Comparison of ENCODE assay signal across 8 cellular contexts in genomic region chrX:129540068-129540653, GRCh38. TPM values are rescaled to one million over a fixed set of nuclear protein-coding genes. Genes with fewer than 3 reads are reported as not detected.
DNase-seq lines count a peak whose midpoint lies in the region; ATAC-seq and TF ChIP-seq lines count a peak whose summit lies in the region.

OCRL (plus strand) TSS chrX:129540259; CDS start chrX:129540440, 181 bp downstream.

- no peak for TF ChIP-seq CTCF in lower leg skin (IDR thresholded peaks at IDR 0.05)

- H3K4me3 ChIP-seq in duodenal mucosa (ENCODE audit: low read depth in 1 of 2, low read length in 2 of 2) (peak within 1 kb of the TSS; percentile 72 to 80), lower leg skin (ENCODE audit: low read depth, poor library complexity, severe bottlenecking) (peak within 1 kb of the TSS; percentile 47)

- H3K4me1 ChIP-seq in duodenal mucosa (ENCODE audit: control insufficient read depth in 1 of 2, insufficient read depth in 2 of 2, low read length in 2 of 2): peaks cover 0 to 9% of the 10 kb centered on the region in 2 donors

- no peaks in the 10 kb centered on the region for H3K9me3 ChIP-seq in duodenal mucosa (ENCODE audit: control insufficient read depth in 1 of 2, low read length in 2 of 2)

- peaks cover 0 to 5% of the 10 kb centered on the region in 2 donors for H3K36me3 ChIP-seq in duodenal mucosa (ENCODE audit: control insufficient read depth in 1 of 2, insufficient read depth in 2 of 2, low read length in 2 of 2)

- H3K36me3 Mint-ChIP-seq in activated CD4-positive, alpha-beta T cell treated with anti-CD3 and anti-CD28 coated beads for 36 hours (ENCODE audit: low read depth): no peaks in the 10 kb centered on the region

- H3K9me3 Mint-ChIP-seq in activated CD4-positive, alpha-beta T cell treated with anti-CD3 and anti-CD28 coated beads for 36 hours (ENCODE audit: low read depth): no peaks in the 10 kb centered on the region

- H3K27me3 Mint-ChIP-seq in activated CD4-positive, alpha-beta T cell treated with anti-CD3 and anti-CD28 coated beads for 36 hours: no peaks in the 10 kb centered on the region

- intact Hi-C loops in activated CD4-positive, alpha-beta T cell treated with anti-CD3 and anti-CD28 coated beads for 36 hours (cut with DNase I, micrococcal nuclease): loop anchor here in 1 of 2 experiments (2.0 kb wide), 1 partner anchor 13 kb away; no protein-coding TSS in a partner anchor
- intact Hi-C loops in lower leg skin (cut with DNase I; ENCODE audit: low total_unique reads): no loop called here

- DNase-seq in Ammon's horn (ENCODE audit: low spot score): peak; percentile 57
- peak; percentile 87 for DNase-seq in NCI-H2227 treated with DMSO at 0.1 percent for 48 hours (lab: John Stamatoyannopoulos, UW)
- peak; percentile 73 for DNase-seq in activated CD4-positive, alpha-beta T cell treated with anti-CD3 and anti-CD28 coated beads for 36 hours
- peak; percentile 20 to 92 for DNase-seq in lower leg skin (ENCODE audit: low spot score in 2 of 2)
- DNase-seq in stimulated activated CD4-positive, alpha-beta T cell treated with anti-CD3 and anti-CD28 coated beads, Interleukin-4, amount 100 ng/mL, for 48 hours (ENCODE audit: low read depth in 2 of 2): peak; percentile 33 to 42

- H3K27ac Mint-ChIP-seq in activated CD4-positive, alpha-beta T cell treated with anti-CD3 and anti-CD28 coated beads for 36 hours: no peak within 1 kb of the TSS

- TF ChIP-seq POLR2A in lower leg skin (IDR thresholded peaks at IDR 0.05): no peak

- peak; percentile 84 for ATAC-seq in GM18873 (IDR thresholded peaks at IDR 0.05; ENCODE audit: low FRiP score, unreplicated experiment)
- ATAC-seq in HG03095 (IDR thresholded peaks at IDR 0.05; ENCODE audit: unreplicated experiment): peak; percentile 97
- ATAC-seq in activated CD4-positive, alpha-beta T cell treated with anti-CD3 and anti-CD28 coated beads for 36 hours: peak; percentile 83

- CTCF ChIA-PET in activated CD4-positive, alpha-beta T cell treated with anti-CD3 and anti-CD28 coated beads for 36 hours (lab: Charles Lee): no interaction called here

- WGBS in lower leg skin, 2 donors: 0 to 22% methylated on average over 4 to 51 of the region's 60 CpGs

- POLR2A ChIA-PET in activated CD4-positive, alpha-beta T cell treated with anti-CD3 and anti-CD28 coated beads for 36 hours (lab: Charles Lee): no interaction called here

- peak within 1 kb of the TSS; percentile 22 for H3K27ac ChIP-seq in duodenal mucosa (ENCODE audit: low read depth, low read length)

- H3K4me1 Mint-ChIP-seq in activated CD4-positive, alpha-beta T cell treated with anti-CD3 and anti-CD28 coated beads for 36 hours: peaks cover 5% of the 10 kb centered on the region

- H3K27me3 ChIP-seq in duodenal mucosa (ENCODE audit: control insufficient read depth in 1 of 2, insufficient read depth in 2 of 2, low read length in 2 of 2): no peaks in the 10 kb centered on the region

- H3K4me3 Mint-ChIP-seq in activated CD4-positive, alpha-beta T cell treated with anti-CD3 and anti-CD28 coated beads for 36 hours: peak within 1 kb of the TSS; percentile 69

- H3K9ac ChIP-seq in duodenal mucosa (ENCODE audit: low read depth in 1 of 2, low read length in 2 of 2): peak within 1 kb of the TSS; percentile 63 to 73

RNA-seq across cellular contexts. Expression of gene OCRL, which starts in this region (rescaled TPM):
- total RNA-seq in activated CD4-positive, alpha-beta T cell treated with anti-CD3 and anti-CD28 coated beads for 36 hours: 1 to 10 TPM; 3.5 to 3.8 TPM
- 10 to 100 TPM; 13.2 to 18.0 (median 15.9) TPM for total RNA-seq in lower leg skin

Comparison
In these comparisons a context has a peak if more than half of its experiments do, and no peak if none do; other contexts are left out.
1. Peak in every context shown above with its lines: DNase-seq, ATAC-seq, H3K4me3 ChIP-seq and H3K27ac ChIP-seq.